Comparison of ENCODE assay signal across 11 cellular contexts in genomic region chr17:21670361-21671155, GRCh38. TPM values are rescaled to one million over a fixed set of nuclear protein-coding genes. Genes with fewer than 3 reads are reported as not detected.
"Had no signal": no experiment of that assay in that cellular context is flagged by ENCODE, and none has a peak within 500 bp of the region (broad histone marks: within the 10 kb centered on the region; RNA-seq: fewer than 3 reads in every experiment).

No MANE protein-coding gene starts in this region.

RNA-seq across cellular contexts. Expression of gene KCNJ18, which starts 21.8 kb away (rescaled TPM):
- total RNA-seq: activated CD4-positive, alpha-beta memory T cell treated with anti-CD3 and anti-CD28 coated beads for 36 hours; activated CD4-positive, alpha-beta T cell treated with anti-CD3 and anti-CD28 coated beads, Interleukin-2, amount 10 ng/mL, durations not matched to agents 7 days and 5 days; activated T-cell treated with anti-CD3 and anti-CD28 coated beads, Interleukin-2, amount 50 U/mL, for 72 hours; activated T-helper 2 cell treated with anti-CD3 and anti-CD28 coated beads, Interferon-gamma antibody, Interleukin-2, Interleukin-4, amounts not matched to agents 10 μg/mL and 5 μg/mL and 100 μg/mL, durations not matched to agents 14 hours and 24 hours and 36 hours; cardiac muscle cell; LHCN-M2; M059J; Right ventricle myocardium inferior; RPMI7951; T-cell had no signal
- polyA plus RNA-seq: adipose tissue, cardiac muscle cell had no signal
